Comparison of ENCODE assay signal across 13 cellular contexts in the genomic region with DNA sequence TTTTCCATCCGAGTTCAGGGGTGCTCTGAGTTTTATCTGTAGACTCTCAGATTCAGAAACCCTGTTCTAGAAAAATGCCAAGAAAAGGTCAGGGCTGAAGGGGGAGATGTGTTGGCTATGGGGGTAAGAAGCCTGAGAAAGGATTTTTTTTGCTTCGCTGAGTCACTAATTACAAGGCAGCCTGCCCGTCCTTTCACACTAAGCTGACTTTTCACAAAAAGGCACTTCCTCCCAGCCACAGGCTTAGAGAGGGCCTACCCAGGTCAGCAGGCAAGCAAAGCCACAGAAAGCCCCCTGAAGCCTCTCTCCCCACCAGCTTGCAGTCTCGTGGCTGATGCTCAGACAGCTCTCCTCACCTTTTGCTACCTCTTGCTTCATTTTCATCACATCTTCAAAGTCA.
DNase-seq lines count a peak whose midpoint lies in the region; ATAC-seq and TF ChIP-seq lines count a peak whose summit lies in the region.
"Had no signal": no experiment of that assay in that cellular context is flagged by ENCODE, and none has a peak within 500 bp of the region (broad histone marks: within the 10 kb centered on the region; RNA-seq: fewer than 3 reads in every experiment).

No MANE protein-coding gene starts in this region.

- POLR2A ChIA-PET in MCF 10A (lab: Yijun Ruan, JAX), result interaction anchor here (0.6 to 1.0 kb wide), 2 partner anchors 9 to 395 kb away, joined by 4 to 6 read pairs; no protein-coding TSS in a partner anchor
- POLR2A ChIA-PET in CD8-positive, alpha-beta T cell (lab: Charles Lee), result no interaction called here

- no peaks in the 10 kb centered on the region for H3K4me1 ChIP-seq in breast epithelium
- H3K4me1 ChIP-seq in CD8-positive, alpha-beta T cell (ENCODE audit: insufficient read depth, low read length), result no peaks in the 10 kb centered on the region
- H3K4me1 ChIP-seq: heart right ventricle had no signal

- DNase-seq in MCF 10A (ENCODE audit: unreplicated experiment) (peak; percentile 10), breast epithelium (ENCODE audit: low spot score in 2 of 2) (no peak), RPMI7951 (ENCODE audit: low read depth) (peak; percentile 71), glomerular visceral epithelial cell (ENCODE audit: extremely low spot score) (peak; percentile 63), NCI-H748 (lab: John Stamatoyannopoulos, UW; ENCODE audit: unreplicated experiment) (no peak), superior temporal gyrus (ENCODE audit: extremely low spot score) (no peak), NCI-H1930 (lab: John Stamatoyannopoulos, UW) (no peak)
- no peak for DNase-seq in CD8-positive, alpha-beta T cell
- DNase-seq: heart right ventricle, naive B cell, NCI-H1417 treated with DMSO at 0.1 percent for 48 hours had no signal

- no peak overlapping the region for H3K4me3 Mint-ChIP-seq in MCF 10A (ENCODE audit: unreplicated experiment)
- no peak overlapping the region for H3K4me3 Mint-ChIP-seq in CD8-positive, alpha-beta T cell
- H3K4me3 Mint-ChIP-seq: naive B cell had no signal

- ATAC-seq in CD8-positive, alpha-beta T cell, result no peak
- ATAC-seq: heart right ventricle had no signal

- H3K27me3 ChIP-seq in breast epithelium, result no peaks in the 10 kb centered on the region
- H3K27me3 ChIP-seq in CD8-positive, alpha-beta T cell (ENCODE audit: insufficient read depth, low read length), result no peaks in the 10 kb centered on the region
- H3K27me3 ChIP-seq: cardiac muscle cell had no signal

- no TSS peak for BruUV-seq in MCF 10A (replicated peaks; lab: Mats Ljungman, UMichigan)

- no peak overlapping the region for H3K27ac ChIP-seq in breast epithelium
- no peak overlapping the region for H3K27ac ChIP-seq in CD8-positive, alpha-beta T cell (ENCODE audit: low read depth, low read length)
- H3K27ac ChIP-seq: cardiac muscle cell, heart right ventricle, thoracic aorta had no signal

- H3K27me3 Mint-ChIP-seq in MCF 10A (ENCODE audit: insufficient read depth, unreplicated experiment), result no peaks in the 10 kb centered on the region
- H3K27me3 Mint-ChIP-seq in CD8-positive, alpha-beta T cell (ENCODE audit: low read depth), result peaks cover 14% of the 10 kb centered on the region

- H3K4me1 Mint-ChIP-seq in MCF 10A (ENCODE audit: insufficient read depth, unreplicated experiment), result no peaks in the 10 kb centered on the region
- H3K4me1 Mint-ChIP-seq in CD8-positive, alpha-beta T cell (ENCODE audit: low read depth), result no peaks in the 10 kb centered on the region
- H3K4me1 Mint-ChIP-seq: naive B cell had no signal

- CTCF ChIA-PET in MCF 10A (lab: Yijun Ruan, JAX), result interaction anchor here (0.7 to 1.0 kb wide), 4 partner anchors 12 to 1485 kb away, joined by 3 read pairs; no protein-coding TSS in a partner anchor
- CTCF ChIA-PET in CD8-positive, alpha-beta T cell (lab: Charles Lee), result no interaction called here

- H3K9me3 ChIP-seq in breast epithelium, result no peaks in the 10 kb centered on the region
- no peaks in the 10 kb centered on the region for H3K9me3 ChIP-seq in CD8-positive, alpha-beta T cell (ENCODE audit: low read length)
- H3K9me3 ChIP-seq: heart right ventricle, thoracic aorta had no signal

- H3K4me3 ChIP-seq in breast epithelium, result no peak overlapping the region
- no peak overlapping the region for H3K4me3 ChIP-seq in CD8-positive, alpha-beta T cell (ENCODE audit: low read depth, low read length)
- H3K4me3 ChIP-seq: cardiac muscle cell, heart right ventricle, thoracic aorta had no signal

- no peak overlapping the region for H3K27ac Mint-ChIP-seq in MCF 10A (ENCODE audit: low read depth, unreplicated experiment)
- no peak overlapping the region for H3K27ac Mint-ChIP-seq in CD8-positive, alpha-beta T cell

- no peaks in the 10 kb centered on the region for H3K36me3 ChIP-seq in breast epithelium
- no peaks in the 10 kb centered on the region for H3K36me3 ChIP-seq in CD8-positive, alpha-beta T cell (ENCODE audit: insufficient read depth, low read length)
- H3K36me3 ChIP-seq: cardiac muscle cell, heart right ventricle, thoracic aorta had no signal

- intact Hi-C loops in MCF 10A (cut with micrococcal nuclease) (no loop called here), breast epithelium (cut with DNase I; ENCODE audit: low total_unique reads) (no loop called here)
- intact Hi-C loops in CD8-positive, alpha-beta T cell (cut with DNase I, micrococcal nuclease), result no loop called here

- no peaks in the 10 kb centered on the region for H3K9me3 Mint-ChIP-seq in MCF 10A (ENCODE audit: unreplicated experiment)
- no peaks in the 10 kb centered on the region for H3K9me3 Mint-ChIP-seq in CD8-positive, alpha-beta T cell

- no peak for TF ChIP-seq CTCF in MCF 10A (IDR thresholded peaks at IDR 0.05; ENCODE audit: unreplicated experiment)
- no peak for TF ChIP-seq CTCF in breast epithelium (IDR thresholded peaks at IDR 0.05)
- no peak for TF ChIP-seq CTCF in CD8-positive, alpha-beta T cell (IDR thresholded peaks at IDR 0.05)

- no peaks in the 10 kb centered on the region for H3K36me3 Mint-ChIP-seq in MCF 10A (ENCODE audit: insufficient read depth, unreplicated experiment)
- H3K36me3 Mint-ChIP-seq in CD8-positive, alpha-beta T cell, result no peaks in the 10 kb centered on the region
- H3K36me3 Mint-ChIP-seq: naive B cell had no signal

- TF ChIP-seq POLR2A in breast epithelium (IDR thresholded peaks at IDR 0.05), result no peak

Comparison
In these comparisons a context has a peak if more than half of its experiments do, and no peak if none do; other contexts are left out.
1. DNase-seq: peak in MCF 10A (single experiment), RPMI7951 (single experiment) and glomerular visceral epithelial cell (single experiment); none in breast epithelium (0 of 2), NCI-H748 (single experiment), CD8-positive, alpha-beta T cell (0 of 7), superior temporal gyrus (single experiment) and NCI-H1930 (0 of 2).